In genomic region chr11:78474451-78474850, GRCh38 we compare ENCODE assay signal across 26 cellular contexts.
"Had no signal": no experiment of that assay in that cellular context is flagged by ENCODE, and none has a peak within 500 bp of the region (broad histone marks: within the 10 kb centered on the region; RNA-seq: fewer than 3 reads in every experiment).

No MANE protein-coding gene starts in this region.

- H3K27me3 Mint-ChIP-seq: effector memory CD8-positive, alpha-beta T cell; naive B cell; natural killer cell treated with Interleukin-12 subunit alpha and Interleukin-12 subunit beta and Interleukin-15 and Interleukin-18, amount 100 ng/mL, for 72 hours had no signal

- H3K27ac ChIP-seq: coronary artery, gastrocnemius medialis, neutrophil, pancreas, sigmoid colon, stomach, thyroid gland, vagina had no signal

- H3K4me3 Mint-ChIP-seq: effector memory CD8-positive, alpha-beta T cell; mesothelial cell of epicardium; naive B cell; natural killer cell treated with Interleukin-12 subunit alpha and Interleukin-12 subunit beta and Interleukin-15 and Interleukin-18, amount 100 ng/mL, for 72 hours; neural crest cell; stimulated activated effector memory CD8-positive, alpha-beta T cell treated with anti-CD3 and anti-CD28 coated beads, Interleukin-12 subunit alpha, Interleukin-12 subunit beta, amount 100 ng/mL, for 72 hours had no signal

- H3K9me3 ChIP-seq: gastrocnemius medialis, mucosa of descending colon, neutrophil, pancreas, sigmoid colon, stomach, thyroid gland, vagina had no signal

- H3K27me3 ChIP-seq: gastrocnemius medialis, neutrophil, pancreas, sigmoid colon, stomach, thyroid gland, vagina had no signal

- DNase-seq: dermis blood vessel endothelial cell; effector memory CD8-positive, alpha-beta T cell; foreskin fibroblast; gastrocnemius medialis; head of caudate nucleus; mesenchymal stem cell; mucosa of descending colon; naive B cell; pancreas; right cardiac atrium; sigmoid colon; stimulated activated CD4-positive, alpha-beta T cell treated with anti-CD3 and anti-CD28 coated beads, Interleukin-2, amount 100 ng/mL, for 24 hours; stimulated activated CD4-positive, alpha-beta T cell treated with anti-CD3 and anti-CD28 coated beads, Interleukin-4, amount 100 ng/mL, for 24 hours; stimulated activated naive CD4-positive, alpha-beta T cell treated with Interleukin-2 at 50 U/mL for 16 hours; stomach; thyroid gland; trophoblast cell had no signal

- H3K36me3 Mint-ChIP-seq: stimulated activated effector memory CD8-positive, alpha-beta T cell treated with anti-CD3 and anti-CD28 coated beads, Interleukin-12 subunit alpha, Interleukin-12 subunit beta, amount 100 ng/mL, for 72 hours had no signal

- H3K4me1 ChIP-seq: gastrocnemius medialis, sigmoid colon, thyroid gland, vagina had no signal

- H3K9me3 Mint-ChIP-seq: effector memory CD8-positive, alpha-beta T cell; natural killer cell treated with Interleukin-12 subunit alpha and Interleukin-12 subunit beta and Interleukin-15 and Interleukin-18, amount 100 ng/mL, for 72 hours; neural crest cell had no signal

- H3K4me3 ChIP-seq: coronary artery, gastrocnemius medialis, lung, mucosa of descending colon, pancreas, sigmoid colon, stomach, thyroid gland, vagina had no signal

- H3K27ac Mint-ChIP-seq: effector memory CD8-positive, alpha-beta T cell; mesothelial cell of epicardium; natural killer cell treated with Interleukin-12 subunit alpha and Interleukin-12 subunit beta and Interleukin-15 and Interleukin-18, amount 100 ng/mL, for 72 hours; stimulated activated effector memory CD8-positive, alpha-beta T cell treated with anti-CD3 and anti-CD28 coated beads, Interleukin-12 subunit alpha, Interleukin-12 subunit beta, amount 100 ng/mL, for 72 hours had no signal

- H3K36me3 ChIP-seq: gastrocnemius medialis, neutrophil, pancreas, stomach, thyroid gland had no signal

- H3K4me1 Mint-ChIP-seq: mesothelial cell of epicardium; stimulated activated effector memory CD8-positive, alpha-beta T cell treated with anti-CD3 and anti-CD28 coated beads, Interleukin-12 subunit alpha, Interleukin-12 subunit beta, amount 100 ng/mL, for 72 hours had no signal

- ATAC-seq: effector memory CD8-positive, alpha-beta T cell; esophagus mucosa; gastrocnemius medialis; mucosa of descending colon; natural killer cell treated with Interleukin-12 subunit alpha and Interleukin-12 subunit beta and Interleukin-15 and Interleukin-18, amount 100 ng/mL, for 72 hours; pancreas; right cardiac atrium; stimulated activated effector memory CD8-positive, alpha-beta T cell treated with anti-CD3 and anti-CD28 coated beads, Interleukin-12 subunit alpha, Interleukin-12 subunit beta, amount 100 ng/mL, for 72 hours had no signal
